ENCODE assay signal across 32 cellular contexts in the genomic region with DNA sequence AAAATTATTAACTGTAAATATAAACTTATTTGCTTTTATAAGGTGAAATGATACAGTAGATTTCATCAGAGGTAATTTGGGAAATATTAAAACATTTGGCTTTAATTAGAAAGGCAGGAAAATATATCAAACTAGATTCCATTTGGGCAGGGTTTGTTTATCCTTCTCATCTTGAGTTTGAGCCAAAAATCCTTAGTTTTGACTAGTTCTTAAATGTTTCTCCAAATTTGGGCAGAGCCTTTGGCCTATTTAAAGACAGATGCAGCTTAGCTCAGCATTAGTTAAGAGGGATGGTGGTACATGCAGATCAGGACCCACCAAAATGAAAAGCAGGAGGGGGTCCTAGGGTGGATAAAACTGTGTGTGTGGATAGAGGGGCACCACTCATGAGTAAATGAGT. TPM values are rescaled to one million over a fixed set of nuclear protein-coding genes. Genes with fewer than 3 reads are reported as not detected.
DNase-seq lines count a peak whose midpoint lies in the region; ATAC-seq and TF ChIP-seq lines count a peak whose summit lies in the region.
"Had no signal": no experiment of that assay in that cellular context is flagged by ENCODE, and none has a peak within 500 bp of the region (broad histone marks: within the 10 kb centered on the region; RNA-seq: fewer than 3 reads in every experiment).

No MANE protein-coding gene starts in this region.

- no peak overlapping the region for H3K27ac Mint-ChIP-seq in Calu3 (ENCODE audit: unreplicated experiment)
- H3K27ac Mint-ChIP-seq: activated CD4-positive, alpha-beta T cell treated with anti-CD3 and anti-CD28 coated beads, Interleukin-2, amount 10 ng/mL, durations not matched to agents 7 days and 5 days; activated naive CD8-positive, alpha-beta T cell; CD8-positive, alpha-beta T cell had no signal

- intact Hi-C loops in Calu3 (cut with micrococcal nuclease; ENCODE audit: unreplicated experiment): no loop called here

- no peaks in the 10 kb centered on the region for H3K27me3 Mint-ChIP-seq in Calu3 (ENCODE audit: unreplicated experiment)
- H3K27me3 Mint-ChIP-seq: activated CD4-positive, alpha-beta T cell treated with anti-CD3 and anti-CD28 coated beads, Interleukin-2, amount 10 ng/mL, durations not matched to agents 7 days and 5 days; activated naive CD8-positive, alpha-beta T cell had no signal

- H3K4me3 ChIP-seq in SK-N-SH (ENCODE audit: low read depth in 2 of 2, low read length in 1 of 2) (no peak overlapping the region), cardiac fibroblast (replicated peaks in 1 of 2; ENCODE audit: low read depth in 2 of 2, low read length in 2 of 2) (no peak overlapping the region), fibroblast of the aortic adventitia (ENCODE audit: low read depth, low read length) (no peak overlapping the region)
- H3K4me3 ChIP-seq: esophagus squamous epithelium, HAP-1, mucosa of descending colon, Peyer's patch, suprapubic skin, upper lobe of right lung had no signal

- H3K27me3 ChIP-seq in SK-N-SH (ENCODE audit: insufficient read depth): no peaks in the 10 kb centered on the region
- H3K27me3 ChIP-seq: esophagus squamous epithelium, Peyer's patch, suprapubic skin, upper lobe of right lung had no signal

- no peak overlapping the region for H3K9ac ChIP-seq in SK-N-SH

- no peaks in the 10 kb centered on the region for H3F3A ChIP-seq in SK-N-SH (replicated peaks; ENCODE audit: insufficient read depth)

- ATAC-seq in SK-N-SH treated with all-trans-retinoic acid at 6 μM for 48 hours: peak; percentile 49
- ATAC-seq: CD8-positive, alpha-beta T cell; HepG2; left colon; mucosa of descending colon; upper lobe of right lung had no signal

- POLR2A ChIA-PET in SK-N-SH (lab: Yijun Ruan, JAX): no interaction called here

- H4K20me1 ChIP-seq in SK-N-SH (ENCODE audit: insufficient read depth): no peaks in the 10 kb centered on the region

- CTCF ChIA-PET in SK-N-SH (lab: Yijun Ruan, JAX): interaction anchor here (2.0 to 5.9 kb wide), 2 partner anchors 17 to 19 kb away, joined by 9 to 40 read pairs; no protein-coding TSS in a partner anchor
- CTCF ChIA-PET in Calu3 (lab: Charles Lee): no interaction called here

- no peaks in the 10 kb centered on the region for H3K36me3 ChIP-seq in SK-N-SH (replicated peaks in 1 of 2; ENCODE audit: control insufficient read depth in 1 of 2, insufficient read depth in 2 of 2, low read length in 1 of 2)
- H3K36me3 ChIP-seq: esophagus squamous epithelium, HAP-1, Peyer's patch, suprapubic skin, upper lobe of right lung had no signal

- no peak overlapping the region for H3K4me2 ChIP-seq in SK-N-SH

- no peaks in the 10 kb centered on the region for H3K9me2 ChIP-seq in SK-N-SH

- no peak for TF ChIP-seq EP300 in SK-N-SH (IDR thresholded peaks at IDR 0.05; ENCODE audit: borderline replicate concordance in 1 of 2, low read depth in 1 of 2, low read length in 1 of 2)

- no peaks in the 10 kb centered on the region for H3K9me3 ChIP-seq in SK-N-SH
- H3K9me3 ChIP-seq: esophagus squamous epithelium, HAP-1, mucosa of descending colon, Peyer's patch, suprapubic skin, upper lobe of right lung had no signal

- no peak overlapping the region for H2AFZ ChIP-seq in SK-N-SH (ENCODE audit: low read depth)

- H3K27ac ChIP-seq in SK-N-SH (ENCODE audit: low read depth in 2 of 2, low read length in 1 of 2): peak overlapping the region in 1 of 2 experiments; percentile 34; a peak in 1 of 4 replicates
- H3K27ac ChIP-seq: 22Rv1, esophagus squamous epithelium, Peyer's patch, suprapubic skin, upper lobe of right lung had no signal

- H3K36me3 Mint-ChIP-seq in Calu3 (ENCODE audit: insufficient read depth, unreplicated experiment): no peaks in the 10 kb centered on the region
- H3K36me3 Mint-ChIP-seq: CD8-positive, alpha-beta T cell had no signal

- no peaks in the 10 kb centered on the region for H3K9me3 Mint-ChIP-seq in Calu3 (ENCODE audit: low read depth, unreplicated experiment)
- H3K9me3 Mint-ChIP-seq: activated CD4-positive, alpha-beta T cell treated with anti-CD3 and anti-CD28 coated beads, Interleukin-2, amount 10 ng/mL, durations not matched to agents 7 days and 5 days; CD8-positive, alpha-beta T cell had no signal

- H3K79me2 ChIP-seq in SK-N-SH (ENCODE audit: insufficient read depth): no peaks in the 10 kb centered on the region

- TF ChIP-seq RAD21 in SK-N-SH (IDR thresholded peaks at IDR 0.05; ENCODE audit: low read length): no peak

- H3K4me1 Mint-ChIP-seq in Calu3 (ENCODE audit: low read depth, unreplicated experiment): no peaks in the 10 kb centered on the region

- BruUV-seq in Calu3 (replicated peaks; lab: Mats Ljungman, UMichigan): no TSS peak

- no peak overlapping the region for H3K4me3 Mint-ChIP-seq in Calu3 (ENCODE audit: low read depth, unreplicated experiment)
- H3K4me3 Mint-ChIP-seq: activated CD4-positive, alpha-beta T cell treated with anti-CD3 and anti-CD28 coated beads, Interleukin-2, amount 10 ng/mL, durations not matched to agents 7 days and 5 days; activated naive CD8-positive, alpha-beta T cell; CD8-positive, alpha-beta T cell had no signal

- TF ChIP-seq CTCF in SK-N-SH (IDR thresholded peaks at IDR 0.05) (no peak), cardiac fibroblast (IDR thresholded peaks at IDR 0.05; ENCODE audit: low read depth, low read length) (no peak), fibroblast of the aortic adventitia (IDR thresholded peaks at IDR 0.05; ENCODE audit: insufficient read depth, low read length) (no peak), Calu3 (IDR thresholded peaks at IDR 0.05; ENCODE audit: unreplicated experiment) (no peak)

- H3K4me1 ChIP-seq in SK-N-SH (ENCODE audit: control insufficient read depth in 1 of 2, insufficient read depth in 2 of 2, low read depth in 1 of 2, low read length in 1 of 2): no peaks in the 10 kb centered on the region; a peak in 1 of 4 replicates
- H3K4me1 ChIP-seq: esophagus squamous epithelium, Peyer's patch, upper lobe of right lung had no signal

- DNase-seq in SK-N-SH: no peak
- DNase-seq in cardiac fibroblast (ENCODE audit: low read depth in 2 of 2): peak; percentile 14 to 32
- peak; percentile 80 for DNase-seq in fibroblast of the aortic adventitia (ENCODE audit: low read depth)
- no peak for DNase-seq in activated CD4-positive, alpha-beta T cell treated with anti-CD3 and anti-CD28 coated beads, Interleukin-2, amount 50 U/mL, for 48 hours
- no peak for DNase-seq in NCI-H1105 treated with DMSO at 0.1 percent for 48 hours (lab: John Stamatoyannopoulos, UW)
- DNase-seq in Calu3: no peak
- DNase-seq in NCI-H1048 (lab: John Stamatoyannopoulos, UW): no peak
- DNase-seq: activated CD4-positive, alpha-beta T cell treated with anti-CD3 and anti-CD28 coated beads, Interleukin-2, amount 10 ng/mL, durations not matched to agents 7 days and 5 days; activated effector memory CD4-positive, alpha-beta T cell treated with Interleukin-2 at 50 U/mL for 16 hours; activated T-cell treated with anti-CD3 and anti-CD28 coated beads, Interleukin-2, amount 50 U/mL, for 1 hour; aorta; caudate nucleus; CD8-positive, alpha-beta T cell; dermis blood vessel endothelial cell; DMS 273 treated with DMSO at 0.1 percent for 48 hours; esophagus squamous epithelium; left colon; mucosa of descending colon; MV-4-11; NCI-H146; NCI-H774; Peyer's patch; SIG-M5; small intestine; stimulated activated naive CD4-positive, alpha-beta T cell treated with Interleukin-2 at 50 U/mL for 16 hours; upper lobe of right lung had no signal

TF ChIP-seq in SK-N-SH treated with all-trans-retinoic acid at 6 μM for 48 hours, 23 proteins besides CTCF, POLR2A, EP300 and RAD21:
- TF ChIP-seq ESRRG (CRISPR knock-in tag; IDR thresholded peaks at IDR 0.05): no peak
- TF ChIP-seq ZNF8 (CRISPR knock-in tag; IDR thresholded peaks at IDR 0.05): no peak
- TF ChIP-seq CSDC2 (CRISPR knock-in tag; IDR thresholded peaks at IDR 0.05): no peak
- no peak for TF ChIP-seq ZC3H10 (CRISPR knock-in tag; IDR thresholded peaks at IDR 0.05)
- no peak for TF ChIP-seq SNAI2 (CRISPR knock-in tag; IDR thresholded peaks at IDR 0.05)
- TF ChIP-seq, protein P1, sequence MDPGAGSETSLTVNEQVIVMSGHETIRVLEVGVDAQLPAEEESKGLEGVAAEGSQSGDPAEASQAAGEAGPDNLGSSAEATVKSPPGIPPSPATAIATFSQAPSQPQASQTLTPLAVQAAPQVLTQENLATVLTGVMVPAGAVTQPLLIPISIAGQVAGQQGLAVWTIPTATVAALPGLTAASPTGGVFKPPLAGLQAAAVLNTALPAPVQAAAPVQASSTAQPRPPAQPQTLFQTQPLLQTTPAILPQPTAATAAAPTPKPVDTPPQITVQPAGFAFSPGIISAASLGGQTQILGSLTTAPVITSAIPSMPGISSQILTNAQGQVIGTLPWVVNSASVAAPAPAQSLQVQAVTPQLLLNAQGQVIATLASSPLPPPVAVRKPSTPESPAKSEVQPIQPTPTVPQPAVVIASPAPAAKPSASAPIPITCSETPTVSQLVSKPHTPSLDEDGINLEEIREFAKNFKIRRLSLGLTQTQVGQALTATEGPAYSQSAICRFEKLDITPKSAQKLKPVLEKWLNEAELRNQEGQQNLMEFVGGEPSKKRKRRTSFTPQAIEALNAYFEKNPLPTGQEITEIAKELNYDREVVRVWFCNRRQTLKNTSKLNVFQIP (CRISPR knock-in tag; IDR thresholded peaks at IDR 0.05; ENCODE audit: borderline replicate concordance, low read depth): no peak

TF ChIP-seq in SK-N-SH, 30 proteins besides CTCF, POLR2A, EP300 and RAD21 (continues in another document):
- TF ChIP-seq FOSL2 (IDR thresholded peaks at IDR 0.05; ENCODE audit: borderline replicate concordance, low read depth): no peak
- TF ChIP-seq MEF2A (IDR thresholded peaks at IDR 0.05; ENCODE audit: borderline replicate concordance, low read depth): no peak

RNA-seq across cellular contexts. Expression of a gene that starts 20.3 kb away (rescaled TPM):
- 24.6 and 26.0 TPM in 2 replicates for polyA plus RNA-seq in SK-N-SH (2012; rRNA removed)
- 17.4 and 18.4 TPM in 2 replicates for polyA plus RNA-seq in SK-N-SH (2012; cell fraction: cytosol; rRNA removed)
- 28.4 and 68.8 TPM in 2 replicates for polyA plus RNA-seq in SK-N-SH (2012; cell fraction: nucleus; rRNA removed)
- 35.2 and 120 TPM in 2 replicates for total RNA-seq in fibroblast of the aortic adventitia (ENCODE audit: low replicate concordance)
- 32.9 and 33.4 TPM in 2 replicates for total RNA-seq in Calu3 (2022)

Comparison
In these comparisons a context has a peak if more than half of its experiments do, and no peak if none do; other contexts are left out.
1. DNase-seq: peak in cardiac fibroblast (2 of 2) and fibroblast of the aortic adventitia (single experiment); none in SK-N-SH (single experiment), activated CD4-positive, alpha-beta T cell treated with anti-CD3 and anti-CD28 coated beads, Interleukin-2, amount 50 U/mL, for 48 hours (0 of 2), NCI-H1105 treated with DMSO at 0.1 percent for 48 hours (single experiment), Calu3 (single experiment) and NCI-H1048 (single experiment).